ENCODE assay signal across 11 cellular contexts in the genomic region with DNA sequence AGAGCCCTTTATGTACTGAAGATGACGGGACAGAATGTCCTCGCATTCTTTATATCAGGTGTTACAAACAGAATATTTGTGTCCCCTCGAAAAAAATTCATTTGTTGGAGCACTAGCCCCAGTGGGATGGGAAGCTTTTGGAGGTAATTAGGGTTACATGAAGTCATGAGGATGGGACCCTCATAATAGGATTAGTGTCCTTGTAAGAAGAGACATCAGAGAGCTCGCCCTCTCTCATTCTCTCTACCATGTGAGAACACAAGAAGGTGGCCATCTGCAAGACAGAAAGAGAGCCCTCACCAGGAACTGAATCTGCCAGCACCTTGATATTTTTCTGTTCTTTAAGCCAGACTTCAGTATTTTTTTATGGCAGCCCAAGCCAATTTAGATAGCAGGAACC.
"Had no signal": no experiment of that assay in that cellular context is flagged by ENCODE, and none has a peak within 500 bp of the region (broad histone marks: within the 10 kb centered on the region; RNA-seq: fewer than 3 reads in every experiment).

No MANE protein-coding gene starts in this region.

- ATAC-seq: GM23338, HCT116 had no signal

- H3K27ac ChIP-seq: GM23248 had no signal

- FAIRE-seq: H1, H54 had no signal

- H3K9ac ChIP-seq: GM23248 had no signal

- H2AFZ ChIP-seq: GM23248, GM23338 had no signal

- H3K9me3 ChIP-seq: HAP-1 had no signal

- H3K4me3 ChIP-seq: GM23248, GM23338, HAP-1 had no signal

- H3K4me1 ChIP-seq: HAP-1 had no signal

- DNase-seq: GM23248, GOT3, H7, H9, HCEC 1CT, HFFc6 had no signal

- H3K36me3 ChIP-seq: HAP-1 had no signal

- H3K4me2 ChIP-seq: GM23338 had no signal
